20 cellular contexts compared by ENCODE assay signal in the genomic region with DNA sequence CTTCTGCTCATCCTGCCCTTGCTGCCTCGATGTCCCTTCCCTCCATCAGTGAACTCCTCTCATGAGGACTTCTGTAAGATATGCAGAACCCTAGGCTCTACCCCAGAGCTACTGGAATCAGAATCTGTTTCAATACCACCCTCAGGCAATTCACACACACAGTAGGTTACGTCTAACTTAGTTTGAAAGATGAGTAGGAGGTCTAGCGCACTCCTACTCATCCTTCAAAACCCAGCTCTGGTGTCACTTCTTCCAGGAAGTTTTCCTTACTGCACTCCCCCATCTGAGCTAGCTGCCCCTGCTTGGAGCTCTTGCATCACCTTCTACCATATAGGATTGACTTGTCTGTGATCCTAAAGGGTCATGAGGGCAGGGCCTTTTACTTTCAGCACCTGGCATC. TPM values are rescaled to one million over a fixed set of nuclear protein-coding genes. Genes with fewer than 3 reads are reported as not detected.
DNase-seq lines count a peak whose midpoint lies in the region; ATAC-seq, FAIRE-seq and TF ChIP-seq lines count a peak whose summit lies in the region.
"Had no signal": no experiment of that assay in that cellular context is flagged by ENCODE, and none has a peak within 500 bp of the region (broad histone marks: within the 10 kb centered on the region; RNA-seq: fewer than 3 reads in every experiment).

No MANE protein-coding gene starts in this region.

- 96% methylated on average over 3 of the region's 3 CpGs for WGBS in SK-N-SH (ENCODE audit: low lambda C conversion rate)
- WGBS in thyroid gland, 2 donors = 88 to 97% methylated on average over 3 of the region's 3 CpGs

- intact Hi-C loops in thyroid gland (cut with DNase I) = no loop called here
- intact Hi-C loops in activated CD8-positive, alpha-beta T cell treated with anti-CD3 and anti-CD28 coated beads for 36 hours (cut with micrococcal nuclease) = no loop called here

- H3K4me2 ChIP-seq in SK-N-SH = no peak overlapping the region

- TF ChIP-seq POLR2A in thyroid gland (IDR thresholded peaks at IDR 0.05) = no peak

- FAIRE-seq in GM19239 (lab: Jason Lieb, UNC) = peak; percentile 33
- FAIRE-seq: G401.6, GM12892, HepG2, HTR-8/SVneo had no signal

- TF ChIP-seq EP300 in SK-N-SH (IDR thresholded peaks at IDR 0.05; ENCODE audit: borderline replicate concordance in 1 of 2, low read depth in 1 of 2, low read length in 1 of 2) = no peak

- TF ChIP-seq RAD21 in SK-N-SH (IDR thresholded peaks at IDR 0.05; ENCODE audit: low read length) = no peak

- peaks cover 37% of the 10 kb centered on the region for H3K36me3 Mint-ChIP-seq in mesothelial cell of epicardium
- no peaks in the 10 kb centered on the region for H3K36me3 Mint-ChIP-seq in activated CD8-positive, alpha-beta T cell treated with anti-CD3 and anti-CD28 coated beads for 36 hours (ENCODE audit: low read depth)
- H3K36me3 Mint-ChIP-seq: CD8-positive, alpha-beta memory T cell had no signal

- DNase-seq in SK-N-SH = no peak
- no peak for DNase-seq in GM19239 (ENCODE audit: insufficient read length, low spot score)
- no peak for DNase-seq in mesothelial cell of epicardium (ENCODE audit: low spot score in 2 of 2, unreplicated experiment in 2 of 2)
- no peak for DNase-seq in thyroid gland
- no peak for DNase-seq in NCI-H2196 treated with DMSO at 0.1 percent for 48 hours (lab: John Stamatoyannopoulos, UW; ENCODE audit: unreplicated experiment)
- DNase-seq in activated CD8-positive, alpha-beta T cell treated with anti-CD3 and anti-CD28 coated beads for 36 hours = no peak
- no peak for DNase-seq in hippocampal formation (lab: John Stamatoyannopoulos, UW)
- DNase-seq: AML-193; CD8-positive, alpha-beta memory T cell; DMS79 treated with DMSO at 0.1 percent for 48 hours; EL; GOT3; H9 had no signal

- H3K9ac ChIP-seq in SK-N-SH = no peak overlapping the region
- H3K9ac ChIP-seq: BLaER1 had no signal

- H3K36me3 ChIP-seq in SK-N-SH (replicated peaks in 1 of 2; ENCODE audit: control insufficient read depth in 1 of 2, insufficient read depth in 2 of 2, low read length in 1 of 2) (no peaks in the 10 kb centered on the region), thyroid gland (no peaks in the 10 kb centered on the region)

- H3K4me1 ChIP-seq in SK-N-SH (ENCODE audit: control insufficient read depth in 1 of 2, insufficient read depth in 2 of 2, low read depth in 1 of 2, low read length in 1 of 2) (no peaks in the 10 kb centered on the region; a peak in 2 of 4 replicates), thyroid gland (peaks cover 30% of the 10 kb centered on the region in 2 donors)

- H3K27ac ChIP-seq in SK-N-SH (ENCODE audit: low read depth in 2 of 2, low read length in 1 of 2) (no peak overlapping the region), thyroid gland (peak overlapping the region in 2 of 3 donors; percentile 3 to 36)
- H3K27ac ChIP-seq: 22Rv1 had no signal

- H3K4me1 Mint-ChIP-seq in mesothelial cell of epicardium = peaks cover 39% of the 10 kb centered on the region
- H3K4me1 Mint-ChIP-seq in activated CD8-positive, alpha-beta T cell treated with anti-CD3 and anti-CD28 coated beads for 36 hours (ENCODE audit: low read depth) = no peaks in the 10 kb centered on the region
- H3K4me1 Mint-ChIP-seq: CD8-positive, alpha-beta memory T cell had no signal

- no peak overlapping the region for H3K4me3 Mint-ChIP-seq in mesothelial cell of epicardium
- H3K4me3 Mint-ChIP-seq in activated CD8-positive, alpha-beta T cell treated with anti-CD3 and anti-CD28 coated beads for 36 hours = no peak overlapping the region
- H3K4me3 Mint-ChIP-seq: CD8-positive, alpha-beta memory T cell; H9 had no signal

- no peaks in the 10 kb centered on the region for H3K79me2 ChIP-seq in SK-N-SH (ENCODE audit: insufficient read depth)

- ATAC-seq in SK-N-SH treated with all-trans-retinoic acid at 6 μM for 48 hours = no peak
- no peak for ATAC-seq in activated CD8-positive, alpha-beta T cell treated with anti-CD3 and anti-CD28 coated beads for 36 hours
- ATAC-seq: HepG2 had no signal

- no peaks in the 10 kb centered on the region for H4K20me1 ChIP-seq in SK-N-SH (ENCODE audit: insufficient read depth)
- H4K20me1 ChIP-seq: BLaER1 had no signal

- peak overlapping the region; percentile 9 for H3K27ac Mint-ChIP-seq in mesothelial cell of epicardium
- H3K27ac Mint-ChIP-seq in activated CD8-positive, alpha-beta T cell treated with anti-CD3 and anti-CD28 coated beads for 36 hours = no peak overlapping the region
- H3K27ac Mint-ChIP-seq: CD8-positive, alpha-beta memory T cell; H9 had no signal

- CTCF ChIA-PET in SK-N-SH (lab: Yijun Ruan, JAX) = no interaction called here
- CTCF ChIA-PET in activated CD8-positive, alpha-beta T cell treated with anti-CD3 and anti-CD28 coated beads for 36 hours (lab: Charles Lee) = no interaction called here

- H3K27me3 Mint-ChIP-seq in mesothelial cell of epicardium (ENCODE audit: low read depth) = no peaks in the 10 kb centered on the region
- H3K27me3 Mint-ChIP-seq in activated CD8-positive, alpha-beta T cell treated with anti-CD3 and anti-CD28 coated beads for 36 hours = peaks cover 3% of the 10 kb centered on the region

- H3K9me3 ChIP-seq in SK-N-SH (no peaks in the 10 kb centered on the region), thyroid gland (no peaks in the 10 kb centered on the region)

- H2AFZ ChIP-seq in SK-N-SH (ENCODE audit: low read depth) = no peak overlapping the region

- no peaks in the 10 kb centered on the region for H3F3A ChIP-seq in SK-N-SH (replicated peaks; ENCODE audit: insufficient read depth)

- POLR2A ChIA-PET in SK-N-SH (lab: Yijun Ruan, JAX) = no interaction called here
- POLR2A ChIA-PET in activated CD8-positive, alpha-beta T cell treated with anti-CD3 and anti-CD28 coated beads for 36 hours (lab: Charles Lee) = no interaction called here

- no peaks in the 10 kb centered on the region for H3K9me2 ChIP-seq in SK-N-SH

- H3K27me3 ChIP-seq in SK-N-SH (ENCODE audit: insufficient read depth) = no peaks in the 10 kb centered on the region
- no peaks in the 10 kb centered on the region for H3K27me3 ChIP-seq in thyroid gland
- H3K27me3 ChIP-seq: BLaER1 had no signal

- H3K4me3 ChIP-seq in SK-N-SH (ENCODE audit: low read depth in 2 of 2, low read length in 1 of 2) (no peak overlapping the region), thyroid gland (replicated peaks in 1 of 3) (no peak overlapping the region)
- H3K4me3 ChIP-seq: BLaER1 had no signal

- no peaks in the 10 kb centered on the region for H3K9me3 Mint-ChIP-seq in mesothelial cell of epicardium
- H3K9me3 Mint-ChIP-seq in activated CD8-positive, alpha-beta T cell treated with anti-CD3 and anti-CD28 coated beads for 36 hours = no peaks in the 10 kb centered on the region
- H3K9me3 Mint-ChIP-seq: CD8-positive, alpha-beta memory T cell; H9 had no signal

- TF ChIP-seq CTCF in SK-N-SH (IDR thresholded peaks at IDR 0.05) (no peak), mesothelial cell of epicardium (IDR thresholded peaks at IDR 0.05; ENCODE audit: unreplicated experiment) (no peak), thyroid gland (IDR thresholded peaks at IDR 0.05) (no peak)
- TF ChIP-seq CTCF in activated CD8-positive, alpha-beta T cell treated with anti-CD3 and anti-CD28 coated beads for 36 hours (IDR thresholded peaks at IDR 0.05) = no peak

TF ChIP-seq in SK-N-SH treated with all-trans-retinoic acid at 6 μM for 48 hours, 23 proteins besides CTCF, POLR2A, EP300 and RAD21:
- TF ChIP-seq, protein P1, sequence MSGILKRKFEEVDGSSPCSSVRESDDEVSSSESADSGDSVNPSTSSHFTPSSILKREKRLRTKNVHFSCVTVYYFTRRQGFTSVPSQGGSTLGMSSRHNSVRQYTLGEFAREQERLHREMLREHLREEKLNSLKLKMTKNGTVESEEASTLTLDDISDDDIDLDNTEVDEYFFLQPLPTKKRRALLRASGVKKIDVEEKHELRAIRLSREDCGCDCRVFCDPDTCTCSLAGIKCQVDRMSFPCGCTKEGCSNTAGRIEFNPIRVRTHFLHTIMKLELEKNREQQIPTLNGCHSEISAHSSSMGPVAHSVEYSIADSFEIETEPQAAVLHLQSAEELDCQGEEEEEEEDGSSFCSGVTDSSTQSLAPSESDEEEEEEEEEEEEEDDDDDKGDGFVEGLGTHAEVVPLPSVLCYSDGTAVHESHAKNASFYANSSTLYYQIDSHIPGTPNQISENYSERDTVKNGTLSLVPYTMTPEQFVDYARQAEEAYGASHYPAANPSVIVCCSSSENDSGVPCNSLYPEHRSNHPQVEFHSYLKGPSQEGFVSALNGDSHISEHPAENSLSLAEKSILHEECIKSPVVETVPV (CRISPR knock-in tag; IDR thresholded peaks at IDR 0.05) = no peak
- no peak for TF ChIP-seq OSR1 (CRISPR knock-in tag; IDR thresholded peaks at IDR 0.05)
- no peak for TF ChIP-seq ZFP30 (CRISPR knock-in tag; IDR thresholded peaks at IDR 0.05)
- TF ChIP-seq ZFP3 (CRISPR knock-in tag; IDR thresholded peaks at IDR 0.05) = peak; percentile 95
- no peak for TF ChIP-seq ESRRG (CRISPR knock-in tag; IDR thresholded peaks at IDR 0.05)

TF ChIP-seq in SK-N-SH, 30 proteins besides CTCF, POLR2A, EP300 and RAD21 (continues in another document):
- TF ChIP-seq, protein P2, sequence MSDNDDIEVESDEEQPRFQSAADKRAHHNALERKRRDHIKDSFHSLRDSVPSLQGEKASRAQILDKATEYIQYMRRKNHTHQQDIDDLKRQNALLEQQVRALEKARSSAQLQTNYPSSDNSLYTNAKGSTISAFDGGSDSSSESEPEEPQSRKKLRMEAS (IDR thresholded peaks at IDR 0.05; ENCODE audit: low read depth) = no peak
- TF ChIP-seq FOXM1 (IDR thresholded peaks at IDR 0.05; ENCODE audit: low read depth) (no peak), YY1 (IDR thresholded peaks at IDR 0.05; ENCODE audit: low read depth) (no peak), SIN3A (IDR thresholded peaks at IDR 0.05; ENCODE audit: borderline replicate concordance, low read depth, low read length) (no peak), GABPA (IDR thresholded peaks at IDR 0.05; ENCODE audit: low read depth) (no peak)
- TF ChIP-seq, protein P3, sequence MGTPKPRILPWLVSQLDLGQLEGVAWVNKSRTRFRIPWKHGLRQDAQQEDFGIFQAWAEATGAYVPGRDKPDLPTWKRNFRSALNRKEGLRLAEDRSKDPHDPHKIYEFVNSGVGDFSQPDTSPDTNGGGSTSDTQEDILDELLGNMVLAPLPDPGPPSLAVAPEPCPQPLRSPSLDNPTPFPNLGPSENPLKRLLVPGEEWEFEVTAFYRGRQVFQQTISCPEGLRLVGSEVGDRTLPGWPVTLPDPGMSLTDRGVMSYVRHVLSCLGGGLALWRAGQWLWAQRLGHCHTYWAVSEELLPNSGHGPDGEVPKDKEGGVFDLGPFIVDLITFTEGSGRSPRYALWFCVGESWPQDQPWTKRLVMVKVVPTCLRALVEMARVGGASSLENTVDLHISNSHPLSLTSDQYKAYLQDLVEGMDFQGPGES (IDR thresholded peaks at IDR 0.05; ENCODE audit: low read depth, low read length) = no peak

RNA-seq across cellular contexts. Expression of a gene that starts 56.4 kb away (rescaled TPM):
- 4.7 and 6.4 TPM in 2 replicates for polyA plus RNA-seq in SK-N-SH (2012; rRNA removed)
- 4.2 and 4.7 TPM in 2 replicates for polyA plus RNA-seq in SK-N-SH (2012; cell fraction: cytosol; rRNA removed)
- 12.0 and 23.7 TPM in 2 replicates for polyA plus RNA-seq in SK-N-SH (2012; cell fraction: nucleus; rRNA removed)
- 148 to 155 TPM (median 155 TPM) in 3 replicates for total RNA-seq in mesothelial cell of epicardium
- total RNA-seq in thyroid gland = 10 to 100 TPM; 66.5 to 96.8 (median 78.8) TPM
- total RNA-seq in activated CD8-positive, alpha-beta T cell treated with anti-CD3 and anti-CD28 coated beads for 36 hours = 10 to 100 TPM; 45.3 to 50.3 TPM

Comparison
In these comparisons a context has a peak if more than half of its experiments do, and no peak if none do; other contexts are left out.
1. H3K27ac ChIP-seq: peak in thyroid gland (2 of 3); none in SK-N-SH (0 of 2).